ENCODE assay signal across 8 cellular contexts in genomic region chr1:233304489-233305102, GRCh38. TPM values are rescaled to one million over a fixed set of nuclear protein-coding genes. Genes with fewer than 3 reads are reported as not detected.
DNase-seq lines count a peak whose midpoint lies in the region; ATAC-seq, FAIRE-seq and TF ChIP-seq lines count a peak whose summit lies in the region.

No MANE protein-coding gene starts in this region.

- H3K4me3 Mint-ChIP-seq in MCF 10A (ENCODE audit: unreplicated experiment): no peak overlapping the region

- FAIRE-seq in GM18507 (lab: Jason Lieb, UNC): peak; percentile 72

- H3K27ac Mint-ChIP-seq in MCF 10A (ENCODE audit: low read depth, unreplicated experiment): no peak overlapping the region

- H3K36me3 Mint-ChIP-seq in MCF 10A (ENCODE audit: insufficient read depth, unreplicated experiment): no peaks in the 10 kb centered on the region

- TF ChIP-seq CTCF in AG09309 (IDR thresholded peaks at IDR 0.05; ENCODE audit: control insufficient read depth, insufficient read depth, low read depth, low read length, missing control alignments) (peak; percentile 74), MCF 10A (IDR thresholded peaks at IDR 0.05; ENCODE audit: unreplicated experiment) (peak; percentile 98)

- BruUV-seq in MCF 10A (replicated peaks; lab: Mats Ljungman, UMichigan): no TSS peak

- POLR2A ChIA-PET in MCF 10A (lab: Yijun Ruan, JAX): interaction anchor here (0.7 to 5.7 kb wide), 11 partner anchors 9 to 1658 kb away, joined by 3 to 34 read pairs (median 4); partner anchors contain the start of gene PCNX2

- DNase-seq in AG09309 (ENCODE audit: low read depth) (no peak), GM18507 (ENCODE audit: extremely low spot score, insufficient read length, low read depth) (no peak), NCI-H460 (ENCODE audit: extremely low read depth, low read depth) (peak; percentile 48), MCF 10A (ENCODE audit: unreplicated experiment) (peak; percentile 63), middle frontal gyrus (ENCODE audit: extremely low spot score, low spot score) (peak; percentile 44), NCI-H1048 (lab: John Stamatoyannopoulos, UW) (no peak)
- DNase-seq in stimulated activated CD4-positive, alpha-beta T cell treated with anti-CD3 and anti-CD28 coated beads, Interleukin-4, amount 100 ng/mL, for 1 hour: no peak

- peaks cover 10% of the 10 kb centered on the region for H3K9me3 Mint-ChIP-seq in MCF 10A (ENCODE audit: unreplicated experiment)

- no peaks in the 10 kb centered on the region for H3K27me3 Mint-ChIP-seq in MCF 10A (ENCODE audit: insufficient read depth, unreplicated experiment)

- ATAC-seq in GM18870 (IDR thresholded peaks at IDR 0.05; ENCODE audit: unreplicated experiment): no peak

- intact Hi-C loops in MCF 10A (cut with micrococcal nuclease): loop anchor here (1.0 to 5.0 kb wide), 7 partner anchors 60 to 1008 kb away; no protein-coding TSS in a partner anchor

- CTCF ChIA-PET in MCF 10A (lab: Yijun Ruan, JAX): interaction anchor here (0.6 to 5.3 kb wide), 45 partner anchors 8 to 1256 kb away, joined by 3 to 62 read pairs (median 4); partner anchors contain the start of genes MAP3K21 and PCNX2

- H3K4me3 ChIP-seq in AG09309 (ENCODE audit: control insufficient read depth, low read depth, low read length): no peak overlapping the region

- no peaks in the 10 kb centered on the region for H3K4me1 Mint-ChIP-seq in MCF 10A (ENCODE audit: insufficient read depth, unreplicated experiment)

RNA-seq across cellular contexts. Expression of gene PCNX2, which starts 9.1 kb away (rescaled TPM):
- total RNA-seq in NCI-H460 (2014; rRNA removed; shearing (Covaris generic)): 19.6 and 22.8 TPM in 2 replicates
- 6.8 and 14.6 TPM in 2 replicates for polyA plus RNA-seq in NCI-H460 (2014; cell fraction: nucleus; rRNA removed)
- 80.5 and 85.3 TPM in 2 replicates for total RNA-seq in MCF 10A (2022)

RNA-seq across cellular contexts. Expression of gene MAP3K21, which starts 22.9 kb away (rescaled TPM):
- total RNA-seq in NCI-H460 (2014; rRNA removed; shearing (Covaris generic)): 21.6 and 22.9 TPM in 2 replicates
- 33.7 and 41.0 TPM in 2 replicates for polyA plus RNA-seq in NCI-H460 (2014; cell fraction: nucleus; rRNA removed)
- 20.3 and 24.2 TPM in 2 replicates for total RNA-seq in MCF 10A (2022)

Comparison
In these comparisons a context has a peak if more than half of its experiments do, and no peak if none do; other contexts are left out.
1. DNase-seq: peak in NCI-H460 (single experiment), MCF 10A (single experiment) and middle frontal gyrus (single experiment); none in AG09309 (single experiment), GM18507 (single experiment), NCI-H1048 (single experiment) and stimulated activated CD4-positive, alpha-beta T cell treated with anti-CD3 and anti-CD28 coated beads, Interleukin-4, amount 100 ng/mL, for 1 hour (single experiment).